ENCODE assay signal across 20 cellular contexts in genomic region chr11:29351301-29351873, GRCh38.
A peak's percentile ranks its signal among the peaks of the same experiment; 100 is the strongest.
DNase-seq lines count a peak whose midpoint lies in the region; ATAC-seq and TF ChIP-seq lines count a peak whose summit lies in the region.
"Had no signal": no experiment of that assay in that cellular context is flagged by ENCODE, and none has a peak within 500 bp of the region (broad histone marks: within the 10 kb centered on the region; RNA-seq: fewer than 3 reads in every experiment).

No MANE protein-coding gene starts in this region.

- TF ChIP-seq POLR2A in thyroid gland (IDR thresholded peaks at IDR 0.05): no peak

- POLR2A ChIA-PET in PC-3 (lab: Charles Lee; ENCODE audit: unreplicated experiment): no interaction called here

- H3K4me3 ChIP-seq in PC-3 (ENCODE audit: low read length) (no peak overlapping the region), thyroid gland (replicated peaks in 1 of 3) (no peak overlapping the region)

- no peak overlapping the region for H3K9ac ChIP-seq in PC-3 (ENCODE audit: low read length)
- H3K9ac ChIP-seq: KMS-11 had no signal

- H3K27me3 ChIP-seq in PC-3 (ENCODE audit: low read length) (no peaks in the 10 kb centered on the region), thyroid gland (no peaks in the 10 kb centered on the region)
- H3K27me3 ChIP-seq: BE2C had no signal

- CTCF ChIA-PET in PC-3 (lab: Charles Lee): no interaction called here

- DNase-seq in COLO829 (ENCODE audit: low spot score) (peak; percentile 78), PC-3 (no peak), foreskin melanocyte (peak; percentile 39), thyroid gland (no peak), NCI-H1105 treated with DMSO at 0.1 percent for 48 hours (lab: John Stamatoyannopoulos, UW) (no peak), NCI-H187 treated with DMSO at 0.1 percent for 48 hours (lab: John Stamatoyannopoulos, UW) (no peak)
- DNase-seq: ACHN; BE2C; C1 segment of cervical spinal cord; Caco-2; CD4-positive, CD25-positive, alpha-beta regulatory T cell; CD8-positive, alpha-beta memory T cell; DMS153; DND-41; EL; GOT3; H7 had no signal

- no peaks in the 10 kb centered on the region for H3K9me2 ChIP-seq in PC-3 (replicated peaks; ENCODE audit: low read length)

- H3K36me3 ChIP-seq in PC-3 (ENCODE audit: low read depth, low read length) (no peaks in the 10 kb centered on the region), thyroid gland (no peaks in the 10 kb centered on the region)
- H3K36me3 ChIP-seq: BE2C had no signal

- no peaks in the 10 kb centered on the region for H4K20me1 ChIP-seq in PC-3 (ENCODE audit: low read length)

- 70 to 75% methylated on average over 1 of the region's 1 CpG for WGBS in thyroid gland, 2 donors

- BruUV-seq in PC-3 (replicated peaks; lab: Mats Ljungman, UMichigan): no TSS peak

- H2AFZ ChIP-seq in PC-3 (ENCODE audit: low read length): no peak overlapping the region

- no peaks in the 10 kb centered on the region for H3K79me2 ChIP-seq in PC-3 (ENCODE audit: low read length)

- H3K4me1 ChIP-seq in PC-3 (ENCODE audit: insufficient read depth, low read length) (no peaks in the 10 kb centered on the region), thyroid gland (no peaks in the 10 kb centered on the region)
- H3K4me1 ChIP-seq: BE2C, Caco-2 had no signal

- ATAC-seq in GM19463 (IDR thresholded peaks at IDR 0.05; ENCODE audit: unreplicated experiment) (peak; percentile 53), PC-3 (peak; percentile 55; the same call in 1 of the 2 replicates)

- H3K4me2 ChIP-seq in PC-3 (ENCODE audit: low read length): no peak overlapping the region
- H3K4me2 ChIP-seq: KMS-11 had no signal

- TF ChIP-seq CTCF in PC-3 (conservative IDR thresholded peaks at IDR 0.05; ENCODE audit: low read depth, low read length) (no peak), thyroid gland (IDR thresholded peaks at IDR 0.05) (no peak)

- intact Hi-C loops in PC-3 (cut with micrococcal nuclease) (no loop called here), thyroid gland (cut with DNase I) (no loop called here)

- H3K9me3 ChIP-seq in PC-3 (ENCODE audit: low read length): no peaks in the 10 kb centered on the region
- no peaks in the 10 kb centered on the region for H3K9me3 ChIP-seq in thyroid gland
- H3K9me3 ChIP-seq: BE2C, Caco-2 had no signal

- no peak overlapping the region for H3K27ac ChIP-seq in PC-3 (ENCODE audit: low read length)
- H3K27ac ChIP-seq in thyroid gland: no peak overlapping the region
- H3K27ac ChIP-seq: HL-60, KMS-11 had no signal

- no peaks in the 10 kb centered on the region for H3F3A ChIP-seq in PC-3 (ENCODE audit: low read length, unreplicated experiment)

Comparison
In these comparisons a context has a peak if more than half of its experiments do, and no peak if none do; other contexts are left out.
1. DNase-seq: peak in COLO829 (single experiment) and foreskin melanocyte (single experiment); none in PC-3 (single experiment), thyroid gland (0 of 2), NCI-H1105 treated with DMSO at 0.1 percent for 48 hours (single experiment) and NCI-H187 treated with DMSO at 0.1 percent for 48 hours (single experiment).